In genomic region chr3:14147617-14148016, GRCh38 we compare ENCODE assay signal across 14 cellular contexts. TPM values are rescaled to one million over a fixed set of nuclear protein-coding genes. Genes with fewer than 3 reads are reported as not detected.
A peak's percentile ranks its signal among the peaks of the same experiment; 100 is the strongest.
DNase-seq lines count a peak whose midpoint lies in the region; ATAC-seq and TF ChIP-seq lines count a peak whose summit lies in the region.
"Had no signal": no experiment of that assay in that cellular context is flagged by ENCODE, and none has a peak within 500 bp of the region (broad histone marks: within the 10 kb centered on the region; RNA-seq: fewer than 3 reads in every experiment).

No MANE protein-coding gene starts in this region.

- H3K27me3 Mint-ChIP-seq in brain: no peaks in the 10 kb centered on the region
- H3K27me3 Mint-ChIP-seq in mesothelial cell of epicardium (ENCODE audit: low read depth): no peaks in the 10 kb centered on the region

- peaks cover 0 to 51% of the 10 kb centered on the region in 2 donors for H3K4me1 ChIP-seq in right atrium auricular region

- CTCF ChIA-PET in GM10248 (lab: Yijun Ruan, JAX): interaction anchor here (1.2 kb wide), 1 partner anchor 22 kb away, joined by 3 read pairs; no protein-coding TSS in a partner anchor

- peak overlapping the region in 1 of 2 donors; percentile 26 for H3K27ac ChIP-seq in right atrium auricular region
- H3K27ac ChIP-seq: foreskin keratinocyte had no signal

- H3K27ac Mint-ChIP-seq in brain: peak overlapping the region in 4 of 5 experiments; percentile 64 to 99 (median 75)
- H3K27ac Mint-ChIP-seq in mesothelial cell of epicardium: peak overlapping the region; percentile 39

- peaks cover 46% of the 10 kb centered on the region for H3K4me1 Mint-ChIP-seq in brain
- H3K4me1 Mint-ChIP-seq in mesothelial cell of epicardium: peaks cover 22% of the 10 kb centered on the region

- intact Hi-C loops in left cardiac atrium (cut with DNase I): no loop called here

- peaks cover 50% of the 10 kb centered on the region for H3K36me3 Mint-ChIP-seq in brain
- H3K36me3 Mint-ChIP-seq in mesothelial cell of epicardium: peaks cover 27% of the 10 kb centered on the region

- POLR2A ChIA-PET in GM10248 (lab: Yijun Ruan, JAX): no interaction called here

- H3K36me3 ChIP-seq in right atrium auricular region: peaks cover 42% of the 10 kb centered on the region

- H3K27me3 ChIP-seq in right atrium auricular region: no peaks in the 10 kb centered on the region
- H3K27me3 ChIP-seq: foreskin keratinocyte, transverse colon had no signal

- no peak for ATAC-seq in left cardiac atrium
- ATAC-seq: foreskin keratinocyte had no signal

- TF ChIP-seq CTCF in right atrium auricular region (IDR thresholded peaks at IDR 0.05): no peak
- no peak for TF ChIP-seq CTCF in brain (conservative IDR thresholded peaks at IDR 0.05)
- no peak for TF ChIP-seq CTCF in mesothelial cell of epicardium (IDR thresholded peaks at IDR 0.05; ENCODE audit: unreplicated experiment)
- TF ChIP-seq CTCF in GM10248 (IDR thresholded peaks at IDR 0.05; ENCODE audit: control extremely low read depth, extremely low read depth, low read depth, missing control alignments): no peak

- H3K9me3 ChIP-seq in right atrium auricular region: no peaks in the 10 kb centered on the region
- H3K9me3 ChIP-seq: transverse colon had no signal

- H3K4me3 ChIP-seq in right atrium auricular region: no peak overlapping the region
- H3K4me3 ChIP-seq: transverse colon had no signal

- DNase-seq in right atrium auricular region (ENCODE audit: low spot score) (peak; percentile 47), left cardiac atrium (no peak), mesothelial cell of epicardium (ENCODE audit: low spot score in 2 of 2, unreplicated experiment in 2 of 2) (no peak), ureter (ENCODE audit: low spot score) (peak; percentile 40), SHP77 (lab: John Stamatoyannopoulos, UW) (no peak), GM10248 (ENCODE audit: extremely low spot score) (no peak)
- DNase-seq in effector CD4-positive, alpha-beta T cell: no peak
- DNase-seq: DMS153; effector CD8-positive, alpha-beta T cell; foreskin keratinocyte; midbrain; NK-92 treated with Interleukin-12 subunit alpha and Interleukin-12 subunit beta, amount 100 ng/mL, for 24 hours; transverse colon had no signal

- H3K4me3 Mint-ChIP-seq in brain (no peak overlapping the region), mesothelial cell of epicardium (no peak overlapping the region)

- H3K9me3 Mint-ChIP-seq in brain (no peaks in the 10 kb centered on the region), mesothelial cell of epicardium (no peaks in the 10 kb centered on the region)

RNA-seq across cellular contexts. Expression of gene TMEM43, which starts 22.8 kb away (rescaled TPM):
- total RNA-seq in right atrium auricular region (100 to 1,000 TPM in 1 of 2 donors, 10 to 100 TPM in 1; 91.8 to 142 TPM), left cardiac atrium (10 to 100 TPM; 50.1 to 95.3 TPM), mesothelial cell of epicardium (50.0 to 52.5 TPM (median 51.5 TPM) in 3 replicates), ureter (76.5 TPM)
- polyA plus RNA-seq in brain (ENCODE audit: insufficient read depth, low read depth, low replicate concordance): 36.2 TPM

RNA-seq across cellular contexts. Expression of gene CHCHD4, which starts 22.9 kb away (rescaled TPM):
- 10 to 100 TPM; 24.3 to 32.3 TPM for total RNA-seq in right atrium auricular region
- total RNA-seq in left cardiac atrium: 10 to 100 TPM; 21.8 to 25.9 TPM
- 13.3 TPM for polyA plus RNA-seq in brain (ENCODE audit: insufficient read depth, low read depth, low replicate concordance)
- 7.1 to 7.3 TPM (median 7.3 TPM) in 3 replicates for total RNA-seq in mesothelial cell of epicardium
- 11.2 TPM for total RNA-seq in ureter

RNA-seq across cellular contexts. Expression of gene XPC, which starts 30.8 kb away (rescaled TPM):
- total RNA-seq in right atrium auricular region (10 to 100 TPM; 15.7 to 18.3 TPM), left cardiac atrium (10 to 100 TPM; 10.6 to 15.0 TPM), mesothelial cell of epicardium (47.5 to 52.0 TPM (median 47.8 TPM) in 3 replicates), ureter (55.6 TPM)
- polyA plus RNA-seq in brain (ENCODE audit: insufficient read depth, low read depth, low replicate concordance): 18.6 TPM

RNA-seq across cellular contexts. Expression of gene LSM3, which starts 31.0 kb away (rescaled TPM):
- total RNA-seq in right atrium auricular region (10 to 100 TPM; 15.0 to 15.4 TPM), left cardiac atrium (10 to 100 TPM; 15.8 to 17.5 TPM), mesothelial cell of epicardium (9.6 to 10.9 TPM (median 9.7 TPM) in 3 replicates), ureter (11.4 TPM)
- polyA plus RNA-seq in brain (ENCODE audit: insufficient read depth, low read depth, low replicate concordance): 13.2 TPM

Comparison
In these comparisons a context has a peak if more than half of its experiments do, and no peak if none do; other contexts are left out.
1. DNase-seq: peak in right atrium auricular region (single experiment) and ureter (single experiment); none in left cardiac atrium (single experiment), mesothelial cell of epicardium (0 of 2), effector CD4-positive, alpha-beta T cell (single experiment), SHP77 (0 of 2) and GM10248 (single experiment).